Comparison of ENCODE assay signal across 8 cellular contexts in the genomic region with DNA sequence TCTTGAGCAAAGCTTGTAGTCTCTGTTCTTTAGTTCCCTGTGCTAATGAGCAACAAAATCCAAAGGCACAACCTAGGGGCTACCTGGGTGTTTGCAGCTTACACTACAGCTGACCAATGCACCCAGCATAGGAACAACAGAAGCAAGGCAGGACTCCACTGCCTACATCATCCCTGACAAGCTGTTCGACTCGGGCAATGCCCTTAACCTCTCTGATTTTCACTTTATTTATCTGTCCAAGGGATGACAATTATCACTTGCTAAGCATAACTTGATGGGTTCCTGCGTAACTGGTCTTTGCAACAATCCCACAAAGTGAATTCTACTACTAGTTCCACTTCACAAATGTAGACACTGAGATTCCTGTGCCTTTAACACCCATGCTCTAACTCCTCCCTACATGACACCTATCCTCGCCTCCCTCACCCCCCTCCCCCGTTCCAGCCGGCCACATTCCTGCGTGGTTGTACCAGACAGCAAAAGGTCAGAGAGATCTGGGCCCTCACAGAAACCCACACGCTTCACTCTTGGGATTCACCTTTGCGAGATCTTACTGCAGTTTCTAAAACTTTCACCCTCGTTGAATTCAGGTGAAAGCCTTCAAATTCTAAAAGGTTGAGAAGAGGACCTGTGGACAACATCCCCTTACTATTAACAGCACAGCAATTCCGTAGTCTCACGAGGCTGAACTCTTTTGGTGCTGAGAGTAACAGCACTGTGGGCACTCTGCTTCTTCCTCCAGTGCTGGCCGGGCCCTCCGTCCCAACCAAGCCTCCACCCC. TPM values are rescaled to one million over a fixed set of nuclear protein-coding genes. Genes with fewer than 3 reads are reported as not detected.
DNase-seq lines count a peak whose midpoint lies in the region; ATAC-seq and TF ChIP-seq lines count a peak whose summit lies in the region.

No MANE protein-coding gene starts in this region.

- no peaks in the 10 kb centered on the region for H3K9me2 ChIP-seq in Karpas-422 (replicated peaks; ENCODE audit: insufficient read depth, low read length)

- H3K36me3 Mint-ChIP-seq in activated T-cell treated with anti-CD3 and anti-CD28 coated beads, Interleukin-2, amount 50 U/mL, for 4 hours (ENCODE audit: insufficient read depth): peaks cover 8% of the 10 kb centered on the region
- peaks cover 3% of the 10 kb centered on the region for H3K36me3 Mint-ChIP-seq in osteocyte (ENCODE audit: unreplicated experiment)

- H3K27ac Mint-ChIP-seq in osteocyte (ENCODE audit: unreplicated experiment): peak overlapping the region; percentile 87

- H2AFZ ChIP-seq in Karpas-422 (ENCODE audit: low read length): no peak overlapping the region

- H3K4me2 ChIP-seq in Karpas-422 (ENCODE audit: low read depth, low read length, poor library complexity, severe bottlenecking): peak overlapping the region; percentile 86

- TF ChIP-seq CTCF in foreskin keratinocyte (conservative IDR thresholded peaks at IDR 0.05) (no peak), osteocyte (IDR thresholded peaks at IDR 0.05) (no peak)

- H3K4me1 ChIP-seq in Karpas-422 (ENCODE audit: low read length): peaks cover 27% of the 10 kb centered on the region
- peaks cover 4% of the 10 kb centered on the region for H3K4me1 ChIP-seq in foreskin keratinocyte
- H3K4me1 ChIP-seq in urinary bladder (ENCODE audit: insufficient read depth): no peaks in the 10 kb centered on the region

- H3K36me3 ChIP-seq in Karpas-422 (ENCODE audit: insufficient read depth, low read length): 0 out of 2 replicates have a peak, but pooled peaks cover 1% of the 10 kb centered on the region
- no peaks in the 10 kb centered on the region for H3K36me3 ChIP-seq in urinary bladder (ENCODE audit: insufficient read depth)

- H3K79me2 ChIP-seq in Karpas-422 (ENCODE audit: low read length): peaks cover 74% of the 10 kb centered on the region

- peaks cover 4% of the 10 kb centered on the region; the same call in 1 of the 2 replicates for H4K20me1 ChIP-seq in Karpas-422 (ENCODE audit: insufficient read depth, low read depth, low read length)

- H3K27ac ChIP-seq in Karpas-422 (ENCODE audit: low read length) (peak overlapping the region; percentile 45; the same call in 1 of the 2 replicates), foreskin keratinocyte (peak overlapping the region; percentile 97), urinary bladder (ENCODE audit: low read depth) (no peak overlapping the region)

- 18% methylated on average over 14 of the region's 14 CpGs for WGBS in urinary bladder

- H3K4me1 Mint-ChIP-seq in activated T-cell treated with anti-CD3 and anti-CD28 coated beads, Interleukin-2, amount 50 U/mL, for 4 hours (ENCODE audit: low read depth): peaks cover 41% of the 10 kb centered on the region
- peaks cover 42% of the 10 kb centered on the region for H3K4me1 Mint-ChIP-seq in osteocyte (ENCODE audit: unreplicated experiment)

- peak overlapping the region; percentile 92 for H3K9ac ChIP-seq in Karpas-422 (ENCODE audit: low read length)

- no peaks in the 10 kb centered on the region for H3K27me3 Mint-ChIP-seq in activated T-cell treated with anti-CD3 and anti-CD28 coated beads, Interleukin-2, amount 50 U/mL, for 4 hours (ENCODE audit: low read depth)
- H3K27me3 Mint-ChIP-seq in osteocyte (ENCODE audit: unreplicated experiment): no peaks in the 10 kb centered on the region

- H3K9me3 Mint-ChIP-seq in activated T-cell treated with anti-CD3 and anti-CD28 coated beads, Interleukin-2, amount 50 U/mL, for 4 hours: no peaks in the 10 kb centered on the region
- no peaks in the 10 kb centered on the region for H3K9me3 Mint-ChIP-seq in osteocyte (ENCODE audit: unreplicated experiment)

- ATAC-seq in activated T-cell treated with anti-CD3 and anti-CD28 coated beads, Interleukin-2, amount 50 U/mL, for 4 hours: no peak
- ATAC-seq in foreskin keratinocyte: peak; percentile 53
- no peak for ATAC-seq in HG03108 (IDR thresholded peaks at IDR 0.05; ENCODE audit: unreplicated experiment)

- peak; percentile 3 for DNase-seq in DMS53 treated with DMSO at 0.1 percent for 48 hours (lab: John Stamatoyannopoulos, UW; ENCODE audit: unreplicated experiment)
- peak; percentile 63 for DNase-seq in Karpas-422
- peak; percentile 49 for DNase-seq in activated T-cell treated with anti-CD3 and anti-CD28 coated beads, Interleukin-2, amount 50 U/mL, for 4 hours
- DNase-seq in foreskin keratinocyte: peak; percentile 50 to 71
- no peak for DNase-seq in osteocyte (ENCODE audit: extremely low spot score, unreplicated experiment)
- no peak for DNase-seq in cortex of kidney (lab: John Stamatoyannopoulos, UW)

- peak overlapping the region; percentile 92 for H3K4me3 ChIP-seq in Karpas-422 (ENCODE audit: low read length)
- H3K4me3 ChIP-seq in urinary bladder (ENCODE audit: low read depth, low read length): peak overlapping the region; percentile 82

- H3K4me3 Mint-ChIP-seq in activated T-cell treated with anti-CD3 and anti-CD28 coated beads, Interleukin-2, amount 50 U/mL, for 4 hours: peak overlapping the region; percentile 93
- peak overlapping the region; percentile 94 for H3K4me3 Mint-ChIP-seq in osteocyte (ENCODE audit: unreplicated experiment)

- H3K27me3 ChIP-seq in Karpas-422 (ENCODE audit: low read length) (no peaks in the 10 kb centered on the region), foreskin keratinocyte (no peaks in the 10 kb centered on the region)

- H3K9me3 ChIP-seq in Karpas-422 (ENCODE audit: low read length): no peaks in the 10 kb centered on the region

RNA-seq across cellular contexts. Expression of gene IPPK, which starts 1.0 kb away (rescaled TPM):
- total RNA-seq in Karpas-422 (2014; rRNA removed; shearing (Covaris generic); ENCODE audit: low replicate concordance): 10.5 and 18.3 TPM in 2 replicates
- total RNA-seq in activated T-cell treated with anti-CD3 and anti-CD28 coated beads, Interleukin-2, amount 50 U/mL, for 4 hours: 10 to 100 TPM; 12.8 to 14.6 (median 14.5) TPM
- 16.7 and 17.1 TPM in 2 replicates for total RNA-seq in foreskin keratinocyte
- polyA plus RNA-seq in foreskin keratinocyte: 10.4 and 12.9 TPM in 2 replicates
- 6.4 and 7.4 TPM in 2 replicates for total RNA-seq in osteocyte
- 10.1 TPM for total RNA-seq in urinary bladder
- 5.3 TPM for polyA plus RNA-seq in urinary bladder

Comparison
In these comparisons a context has a peak if more than half of its experiments do, and no peak if none do; other contexts are left out.
1. DNase-seq: peak in DMS53 treated with DMSO at 0.1 percent for 48 hours (single experiment), Karpas-422 (single experiment), activated T-cell treated with anti-CD3 and anti-CD28 coated beads, Interleukin-2, amount 50 U/mL, for 4 hours (single experiment) and foreskin keratinocyte (2 of 2); none in osteocyte (single experiment) and cortex of kidney (single experiment).